ENCODE assay signal across 8 cellular contexts in genomic region chr6:170152989-170153388, GRCh38.
DNase-seq lines count a peak whose midpoint lies in the region; ATAC-seq and TF ChIP-seq lines count a peak whose summit lies in the region.

No MANE protein-coding gene starts in this region.

- H3K27me3 ChIP-seq in hepatocyte, result no peaks in the 10 kb centered on the region
- H3K27me3 ChIP-seq in stomach, result peaks cover 0 to 18% (median 0%) of the 10 kb centered on the region in 3 donors

- no peaks in the 10 kb centered on the region for H3K79me2 ChIP-seq in hepatocyte

- no peaks in the 10 kb centered on the region for H3K4me1 ChIP-seq in hepatocyte (ENCODE audit: insufficient read depth)
- peaks cover 18 to 26% (median 20%) of the 10 kb centered on the region in 4 donors for H3K4me1 ChIP-seq in stomach

- H3K36me3 ChIP-seq in hepatocyte (replicated peaks; ENCODE audit: insufficient read depth, low read depth) (no peaks in the 10 kb centered on the region), stomach (no peaks in the 10 kb centered on the region)

- TF ChIP-seq POLR2A in stomach (IDR thresholded peaks at IDR 0.05), result no peak

- DNase-seq in activated CD4-positive, alpha-beta T cell treated with anti-CD3 and anti-CD28 coated beads for 48 hours, result peak; percentile 33
- no peak for DNase-seq in activated CD4-positive, alpha-beta T cell treated with anti-CD3 and anti-CD28 coated beads for 1 hour
- DNase-seq in RPMI7951 (ENCODE audit: low read depth), result peak; percentile 71
- DNase-seq in hepatocyte (ENCODE audit: low spot score), result peak; percentile 68
- peak; percentile 85 for DNase-seq in stomach
- no peak for DNase-seq in stimulated activated CD4-positive, alpha-beta T cell treated with anti-CD3 and anti-CD28 coated beads, Interleukin-12 subunit alpha, Interleukin-12 subunit beta, amount 100 ng/mL, for 4 hours
- DNase-seq in GF-D8 (lab: John Stamatoyannopoulos, UW), result no peak

- H3K9me2 ChIP-seq in hepatocyte (replicated peaks; ENCODE audit: insufficient read depth), result no peaks in the 10 kb centered on the region

- no peaks in the 10 kb centered on the region for H3K9me3 ChIP-seq in hepatocyte (ENCODE audit: low read depth)
- no peaks in the 10 kb centered on the region for H3K9me3 ChIP-seq in stomach

- TF ChIP-seq CTCF in hepatocyte (IDR thresholded peaks at IDR 0.05; ENCODE audit: poor library complexity) (no peak), stomach (IDR thresholded peaks at IDR 0.05) (no peak)

- intact Hi-C loops in stomach (cut with DNase I; ENCODE audit: low total_unique reads), result no loop called here

- no peak overlapping the region for H2AFZ ChIP-seq in hepatocyte

- no peak overlapping the region for H3K27ac ChIP-seq in hepatocyte
- H3K27ac ChIP-seq in stomach, result peak overlapping the region; percentile 13 to 74 (median 62)

- H3K4me2 ChIP-seq in hepatocyte, result no peak overlapping the region

- H4K20me1 ChIP-seq in hepatocyte (ENCODE audit: insufficient read depth, poor library complexity, severe bottlenecking), result no peaks in the 10 kb centered on the region

- WGBS in hepatocyte (ENCODE audit: low lambda C conversion rate, missing lambda C conversion rate), result 31% methylated on average over 13 of the region's 13 CpGs
- 2 to 16% (median 11%) methylated on average over 6 to 13 of the region's 13 CpGs for WGBS in stomach, 5 donors

- ATAC-seq in HG02678 (IDR thresholded peaks at IDR 0.05; ENCODE audit: unreplicated experiment), result no peak

- no peak for TF ChIP-seq EP300 in stomach (IDR thresholded peaks at IDR 0.05)

- no peak overlapping the region for H3K4me3 ChIP-seq in hepatocyte
- peak overlapping the region in 1 of 4 donors; percentile 16 for H3K4me3 ChIP-seq in stomach

Comparison
In these comparisons a context has a peak if more than half of its experiments do, and no peak if none do; other contexts are left out.
1. DNase-seq: peak in activated CD4-positive, alpha-beta T cell treated with anti-CD3 and anti-CD28 coated beads for 48 hours (single experiment), RPMI7951 (single experiment), hepatocyte (single experiment) and stomach (single experiment); none in activated CD4-positive, alpha-beta T cell treated with anti-CD3 and anti-CD28 coated beads for 1 hour (single experiment), stimulated activated CD4-positive, alpha-beta T cell treated with anti-CD3 and anti-CD28 coated beads, Interleukin-12 subunit alpha, Interleukin-12 subunit beta, amount 100 ng/mL, for 4 hours (single experiment) and GF-D8 (single experiment).